In the genomic region with DNA sequence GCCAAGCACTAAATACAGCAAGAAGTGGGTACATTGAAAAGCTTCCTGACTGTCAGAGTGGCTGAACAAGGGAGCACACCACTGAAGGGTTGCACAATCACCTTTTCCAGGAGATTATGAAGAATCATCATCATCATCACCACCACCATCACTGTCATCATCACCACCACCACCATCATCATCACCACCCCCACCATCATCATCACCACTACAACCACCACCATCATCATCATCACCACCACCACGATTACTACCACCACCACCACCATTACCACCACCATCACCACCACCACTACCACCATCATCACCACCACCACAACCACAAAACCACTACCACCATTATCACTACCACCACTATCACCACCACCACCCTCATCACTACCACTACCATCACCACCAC, we compare ENCODE assay signal across 23 cellular contexts.
"Had no signal": no experiment of that assay in that cellular context is flagged by ENCODE, and none has a peak within 500 bp of the region (broad histone marks: within the 10 kb centered on the region; RNA-seq: fewer than 3 reads in every experiment).

No MANE protein-coding gene starts in this region.

- H3K4me3 Mint-ChIP-seq: memory B cell; mesothelial cell of epicardium; nephron; stimulated activated effector memory CD8-positive, alpha-beta T cell treated with anti-CD3 and anti-CD28 coated beads, Interleukin-12 subunit alpha, Interleukin-12 subunit beta, amount 100 ng/mL, for 72 hours; type B pancreatic cell had no signal

- H3K4me1 Mint-ChIP-seq: stimulated activated effector memory CD8-positive, alpha-beta T cell treated with anti-CD3 and anti-CD28 coated beads, Interleukin-12 subunit alpha, Interleukin-12 subunit beta, amount 100 ng/mL, for 72 hours had no signal

- FAIRE-seq: kidney, pancreas had no signal

- DNase-seq: cortex of kidney; dorsolateral prefrontal cortex; effector CD8-positive, alpha-beta T cell; gastrocnemius medialis; kidney; left cardiac atrium; left ventricle myocardium inferior; lower lobe of right lung; occipital lobe; pancreas; right cardiac atrium; stimulated activated CD4-positive, alpha-beta T cell treated with anti-CD3 and anti-CD28 coated beads, Interleukin-4, amount 100 ng/mL, for 1 hour; stimulated activated CD8-positive, alpha-beta memory T cell treated with anti-CD3 and anti-CD28 coated beads, Interleukin-4, amount 100 ng/mL, for 48 hours; stomach; substantia nigra; uterus had no signal

- ATAC-seq: esophagus mucosa; gastrocnemius medialis; left cardiac atrium; lower lobe of right lung; pancreas; right cardiac atrium; stimulated activated effector memory CD8-positive, alpha-beta T cell treated with anti-CD3 and anti-CD28 coated beads, Interleukin-12 subunit alpha, Interleukin-12 subunit beta, amount 100 ng/mL, for 72 hours had no signal

- H3K27ac Mint-ChIP-seq: memory B cell; mesothelial cell of epicardium; nephron; progenitor cell of endocrine pancreas; stimulated activated effector memory CD8-positive, alpha-beta T cell treated with anti-CD3 and anti-CD28 coated beads, Interleukin-12 subunit alpha, Interleukin-12 subunit beta, amount 100 ng/mL, for 72 hours; type B pancreatic cell had no signal

- H3K36me3 Mint-ChIP-seq: type B pancreatic cell had no signal
